ENCODE assay signal across 1 cellular context in genomic region chr6:169048185-169048584, GRCh38.
TF ChIP-seq lines count a peak whose summit lies in the region.

No MANE protein-coding gene starts in this region.

TF ChIP-seq in GM23338, 12 proteins besides CTCF, POLR2A, EP300 and RAD21 (continued from another document):
- no peak for TF ChIP-seq ZNF462 (CRISPR knock-in tag; IDR thresholded peaks at IDR 0.05)
TF ChIP-seq in GM23338: peak in this region for 0.
